Comparison of ENCODE assay signal across 1 cellular context in the genomic region with DNA sequence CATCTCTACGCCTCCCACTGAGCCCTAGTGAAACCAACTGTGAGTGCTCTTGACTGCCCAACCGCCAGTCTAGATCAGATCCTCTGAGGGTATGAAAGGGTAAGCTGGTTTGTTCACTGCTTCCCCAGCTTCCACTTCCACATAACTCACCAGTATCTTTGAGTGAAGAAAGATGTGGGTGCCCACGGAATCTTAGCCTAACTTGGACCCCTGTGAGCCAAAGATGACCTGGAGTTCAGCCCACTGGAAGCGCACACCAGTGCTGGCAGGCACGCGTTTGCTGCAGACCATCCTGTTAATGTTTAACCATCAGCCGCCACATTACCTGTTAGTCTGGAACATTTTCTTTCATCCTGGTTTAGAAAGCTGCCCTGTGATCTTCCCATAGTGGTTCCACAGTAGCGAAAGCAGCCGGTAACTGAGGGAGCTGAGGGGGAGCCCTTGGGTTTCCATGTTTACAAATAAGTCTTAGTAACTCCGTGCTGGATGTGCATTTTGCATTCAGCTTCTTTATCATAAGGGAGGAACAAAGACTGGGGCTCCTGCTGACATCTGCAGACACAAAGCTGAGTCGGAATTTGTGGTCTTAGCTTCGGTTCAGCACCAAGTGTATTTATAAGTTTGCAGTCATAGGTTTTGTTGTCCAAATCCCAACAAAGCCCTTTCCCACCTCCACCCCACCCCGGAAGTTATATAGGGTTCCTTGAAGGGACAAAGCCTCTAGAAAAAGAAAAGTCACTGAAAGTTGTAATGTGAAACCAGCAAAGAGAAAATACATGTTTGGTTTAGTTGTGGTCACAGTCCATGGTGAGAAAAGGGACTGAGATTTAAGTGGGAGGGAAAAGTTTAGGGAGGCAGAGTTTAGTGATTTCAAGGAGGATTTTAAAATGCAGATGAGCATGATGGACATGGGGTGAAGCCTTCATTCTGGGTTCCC.
TF ChIP-seq lines count a peak whose summit lies in the region.

No MANE protein-coding gene starts in this region.

TF ChIP-seq in HepG2, 621 proteins besides CTCF, POLR2A, EP300 and RAD21 (continued from another document and continues in another):
- no peak; the same call in 1 of the 2 replicates for TF ChIP-seq ZNF44 (CRISPR knock-in tag; IDR thresholded peaks at IDR 0.05)
- no peak for TF ChIP-seq MAFG (CRISPR knock-in tag; IDR thresholded peaks at IDR 0.05)
- TF ChIP-seq, protein P1, sequence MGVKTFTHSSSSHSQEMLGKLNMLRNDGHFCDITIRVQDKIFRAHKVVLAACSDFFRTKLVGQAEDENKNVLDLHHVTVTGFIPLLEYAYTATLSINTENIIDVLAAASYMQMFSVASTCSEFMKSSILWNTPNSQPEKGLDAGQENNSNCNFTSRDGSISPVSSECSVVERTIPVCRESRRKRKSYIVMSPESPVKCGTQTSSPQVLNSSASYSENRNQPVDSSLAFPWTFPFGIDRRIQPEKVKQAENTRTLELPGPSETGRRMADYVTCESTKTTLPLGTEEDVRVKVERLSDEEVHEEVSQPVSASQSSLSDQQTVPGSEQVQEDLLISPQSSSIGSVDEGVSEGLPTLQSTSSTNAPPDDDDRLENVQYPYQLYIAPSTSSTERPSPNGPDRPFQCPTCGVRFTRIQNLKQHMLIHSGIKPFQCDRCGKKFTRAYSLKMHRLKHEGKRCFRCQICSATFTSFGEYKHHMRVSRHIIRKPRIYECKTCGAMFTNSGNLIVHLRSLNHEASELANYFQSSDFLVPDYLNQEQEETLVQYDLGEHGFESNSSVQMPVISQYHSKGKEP (CRISPR knock-in tag; IDR thresholded peaks at IDR 0.05) = no peak
- TF ChIP-seq, protein P2, sequence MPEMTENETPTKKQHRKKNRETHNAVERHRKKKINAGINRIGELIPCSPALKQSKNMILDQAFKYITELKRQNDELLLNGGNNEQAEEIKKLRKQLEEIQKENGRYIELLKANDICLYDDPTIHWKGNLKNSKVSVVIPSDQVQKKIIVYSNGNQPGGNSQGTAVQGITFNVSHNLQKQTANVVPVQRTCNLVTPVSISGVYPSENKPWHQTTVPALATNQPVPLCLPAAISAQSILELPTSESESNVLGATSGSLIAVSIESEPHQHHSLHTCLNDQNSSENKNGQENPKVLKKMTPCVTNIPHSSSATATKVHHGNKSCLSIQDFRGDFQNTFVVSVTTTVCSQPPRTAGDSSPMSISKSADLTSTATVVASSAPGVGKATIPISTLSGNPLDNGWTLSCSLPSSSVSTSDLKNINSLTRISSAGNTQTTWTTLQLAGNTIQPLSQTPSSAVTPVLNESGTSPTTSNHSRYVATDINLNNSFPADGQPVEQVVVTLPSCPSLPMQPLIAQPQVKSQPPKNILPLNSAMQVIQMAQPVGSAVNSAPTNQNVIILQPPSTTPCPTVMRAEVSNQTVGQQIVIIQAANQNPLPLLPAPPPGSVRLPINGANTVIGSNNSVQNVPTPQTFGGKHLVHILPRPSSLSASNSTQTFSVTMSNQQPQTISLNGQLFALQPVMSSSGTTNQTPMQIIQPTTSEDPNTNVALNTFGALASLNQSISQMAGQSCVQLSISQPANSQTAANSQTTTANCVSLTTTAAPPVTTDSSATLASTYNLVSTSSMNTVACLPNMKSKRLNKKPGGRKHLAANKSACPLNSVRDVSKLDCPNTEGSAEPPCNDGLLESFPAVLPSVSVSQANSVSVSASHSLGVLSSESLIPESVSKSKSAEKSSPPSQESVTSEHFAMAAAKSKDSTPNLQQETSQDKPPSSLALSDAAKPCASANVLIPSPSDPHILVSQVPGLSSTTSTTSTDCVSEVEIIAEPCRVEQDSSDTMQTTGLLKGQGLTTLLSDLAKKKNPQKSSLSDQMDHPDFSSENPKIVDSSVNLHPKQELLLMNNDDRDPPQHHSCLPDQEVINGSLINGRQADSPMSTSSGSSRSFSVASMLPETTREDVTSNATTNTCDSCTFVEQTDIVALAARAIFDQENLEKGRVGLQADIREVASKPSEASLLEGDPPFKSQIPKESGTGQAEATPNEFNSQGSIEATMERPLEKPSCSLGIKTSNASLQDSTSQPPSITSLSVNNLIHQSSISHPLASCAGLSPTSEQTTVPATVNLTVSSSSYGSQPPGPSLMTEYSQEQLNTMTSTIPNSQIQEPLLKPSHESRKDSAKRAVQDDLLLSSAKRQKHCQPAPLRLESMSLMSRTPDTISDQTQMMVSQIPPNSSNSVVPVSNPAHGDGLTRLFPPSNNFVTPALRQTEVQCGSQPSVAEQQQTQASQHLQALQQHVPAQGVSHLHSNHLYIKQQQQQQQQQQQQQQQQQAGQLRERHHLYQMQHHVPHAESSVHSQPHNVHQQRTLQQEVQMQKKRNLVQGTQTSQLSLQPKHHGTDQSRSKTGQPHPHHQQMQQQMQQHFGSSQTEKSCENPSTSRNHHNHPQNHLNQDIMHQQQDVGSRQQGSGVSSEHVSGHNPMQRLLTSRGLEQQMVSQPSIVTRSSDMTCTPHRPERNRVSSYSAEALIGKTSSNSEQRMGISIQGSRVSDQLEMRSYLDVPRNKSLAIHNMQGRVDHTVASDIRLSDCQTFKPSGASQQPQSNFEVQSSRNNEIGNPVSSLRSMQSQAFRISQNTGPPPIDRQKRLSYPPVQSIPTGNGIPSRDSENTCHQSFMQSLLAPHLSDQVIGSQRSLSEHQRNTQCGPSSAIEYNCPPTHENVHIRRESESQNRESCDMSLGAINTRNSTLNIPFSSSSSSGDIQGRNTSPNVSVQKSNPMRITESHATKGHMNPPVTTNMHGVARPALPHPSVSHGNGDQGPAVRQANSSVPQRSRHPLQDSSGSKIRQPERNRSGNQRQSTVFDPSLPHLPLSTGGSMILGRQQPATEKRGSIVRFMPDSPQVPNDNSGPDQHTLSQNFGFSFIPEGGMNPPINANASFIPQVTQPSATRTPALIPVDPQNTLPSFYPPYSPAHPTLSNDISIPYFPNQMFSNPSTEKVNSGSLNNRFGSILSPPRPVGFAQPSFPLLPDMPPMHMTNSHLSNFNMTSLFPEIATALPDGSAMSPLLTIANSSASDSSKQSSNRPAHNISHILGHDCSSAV (CRISPR knock-in tag; IDR thresholded peaks at IDR 0.05; ENCODE audit: borderline replicate concordance) = no peak; the same call in 1 of the 2 replicates
- TF ChIP-seq, protein P3, sequence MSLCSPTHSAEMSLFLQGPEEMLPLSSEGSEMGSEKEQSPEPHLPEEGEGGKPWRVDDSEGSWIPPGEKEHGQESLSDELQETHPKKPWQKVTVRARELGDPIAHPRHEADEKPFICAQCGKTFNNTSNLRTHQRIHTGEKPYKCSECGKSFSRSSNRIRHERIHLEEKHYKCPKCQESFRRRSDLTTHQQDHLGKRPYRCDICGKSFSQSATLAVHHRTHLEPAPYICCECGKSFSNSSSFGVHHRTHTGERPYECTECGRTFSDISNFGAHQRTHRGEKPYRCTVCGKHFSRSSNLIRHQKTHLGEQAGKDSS (CRISPR knock-in tag; IDR thresholded peaks at IDR 0.05; ENCODE audit: borderline replicate concordance, low read depth) = no peak
- TF ChIP-seq, protein P4, sequence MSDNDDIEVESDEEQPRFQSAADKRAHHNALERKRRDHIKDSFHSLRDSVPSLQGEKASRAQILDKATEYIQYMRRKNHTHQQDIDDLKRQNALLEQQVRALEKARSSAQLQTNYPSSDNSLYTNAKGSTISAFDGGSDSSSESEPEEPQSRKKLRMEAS (IDR thresholded peaks at IDR 0.05) = peak; percentile 71
- no peak for TF ChIP-seq FOXA1 (IDR thresholded peaks at IDR 0.05)
- TF ChIP-seq FOXA1 (CRISPR knock-in tag; IDR thresholded peaks at IDR 0.05) = peak; percentile 77
- peak; percentile 89 for TF ChIP-seq TCF7 (IDR thresholded peaks at IDR 0.05; ENCODE audit: low read depth)
- no peak for TF ChIP-seq SP5 (CRISPR knock-in tag; IDR thresholded peaks at IDR 0.05; ENCODE audit: borderline replicate concordance, low read depth)
- TF ChIP-seq ZEB1 (IDR thresholded peaks at IDR 0.05; ENCODE audit: insufficient replicate concordance, low read depth) = peak; percentile 41
- TF ChIP-seq ZNF496 (CRISPR knock-in tag; IDR thresholded peaks at IDR 0.05; ENCODE audit: insufficient replicate concordance) = no peak
- peak; percentile 73 for TF ChIP-seq MEF2D (CRISPR knock-in tag; IDR thresholded peaks at IDR 0.05)
- TF ChIP-seq ZZZ3 (CRISPR knock-in tag; IDR thresholded peaks at IDR 0.05; ENCODE audit: borderline replicate concordance) = no peak
- no peak; the same call in 1 of the 2 replicates for TF ChIP-seq IRX3 (CRISPR knock-in tag; IDR thresholded peaks at IDR 0.05; ENCODE audit: borderline replicate concordance, low read depth)
- TF ChIP-seq, protein P5, sequence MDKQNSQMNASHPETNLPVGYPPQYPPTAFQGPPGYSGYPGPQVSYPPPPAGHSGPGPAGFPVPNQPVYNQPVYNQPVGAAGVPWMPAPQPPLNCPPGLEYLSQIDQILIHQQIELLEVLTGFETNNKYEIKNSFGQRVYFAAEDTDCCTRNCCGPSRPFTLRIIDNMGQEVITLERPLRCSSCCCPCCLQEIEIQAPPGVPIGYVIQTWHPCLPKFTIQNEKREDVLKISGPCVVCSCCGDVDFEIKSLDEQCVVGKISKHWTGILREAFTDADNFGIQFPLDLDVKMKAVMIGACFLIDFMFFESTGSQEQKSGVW (CRISPR knock-in tag; IDR thresholded peaks at IDR 0.05; ENCODE audit: borderline replicate concordance) = no peak
- TF ChIP-seq ZNF563 (CRISPR knock-in tag; IDR thresholded peaks at IDR 0.05) = no peak; the same call in 1 of the 2 replicates
- no peak for TF ChIP-seq ZBTB3 (CRISPR knock-in tag; IDR thresholded peaks at IDR 0.05; ENCODE audit: borderline replicate concordance, low read depth)
- TF ChIP-seq, protein P6, sequence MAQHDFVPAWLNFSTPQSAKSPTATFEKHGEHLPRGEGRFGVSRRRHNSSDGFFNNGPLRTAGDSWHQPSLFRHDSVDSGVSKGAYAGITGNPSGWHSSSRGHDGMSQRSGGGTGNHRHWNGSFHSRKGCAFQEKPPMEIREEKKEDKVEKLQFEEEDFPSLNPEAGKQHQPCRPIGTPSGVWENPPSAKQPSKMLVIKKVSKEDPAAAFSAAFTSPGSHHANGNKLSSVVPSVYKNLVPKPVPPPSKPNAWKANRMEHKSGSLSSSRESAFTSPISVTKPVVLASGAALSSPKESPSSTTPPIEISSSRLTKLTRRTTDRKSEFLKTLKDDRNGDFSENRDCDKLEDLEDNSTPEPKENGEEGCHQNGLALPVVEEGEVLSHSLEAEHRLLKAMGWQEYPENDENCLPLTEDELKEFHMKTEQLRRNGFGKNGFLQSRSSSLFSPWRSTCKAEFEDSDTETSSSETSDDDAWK (CRISPR knock-in tag; IDR thresholded peaks at IDR 0.05) = no peak
- TF ChIP-seq ZNF7 (CRISPR knock-in tag; IDR thresholded peaks at IDR 0.05) = no peak
- TF ChIP-seq, protein P7, sequence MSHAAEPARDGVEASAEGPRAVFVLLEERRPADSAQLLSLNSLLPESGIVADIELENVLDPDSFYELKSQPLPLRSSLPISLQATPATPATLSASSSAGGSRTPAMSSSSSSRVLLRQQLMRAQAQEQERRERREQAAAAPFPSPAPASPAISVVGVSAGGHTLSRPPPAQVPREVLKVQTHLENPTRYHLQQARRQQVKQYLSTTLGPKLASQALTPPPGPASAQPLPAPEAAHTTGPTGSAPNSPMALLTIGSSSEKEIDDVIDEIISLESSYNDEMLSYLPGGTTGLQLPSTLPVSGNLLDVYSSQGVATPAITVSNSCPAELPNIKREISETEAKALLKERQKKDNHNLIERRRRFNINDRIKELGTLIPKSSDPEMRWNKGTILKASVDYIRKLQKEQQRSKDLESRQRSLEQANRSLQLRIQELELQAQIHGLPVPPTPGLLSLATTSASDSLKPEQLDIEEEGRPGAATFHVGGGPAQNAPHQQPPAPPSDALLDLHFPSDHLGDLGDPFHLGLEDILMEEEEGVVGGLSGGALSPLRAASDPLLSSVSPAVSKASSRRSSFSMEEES (CRISPR knock-in tag; IDR thresholded peaks at IDR 0.05) = peak; percentile 63; the same call in 1 of the 2 replicates
- no peak; the same call in 1 of the 2 replicates for TF ChIP-seq ZNF589 (CRISPR knock-in tag; conservative IDR thresholded peaks at IDR 0.05)
- TF ChIP-seq, protein P8, sequence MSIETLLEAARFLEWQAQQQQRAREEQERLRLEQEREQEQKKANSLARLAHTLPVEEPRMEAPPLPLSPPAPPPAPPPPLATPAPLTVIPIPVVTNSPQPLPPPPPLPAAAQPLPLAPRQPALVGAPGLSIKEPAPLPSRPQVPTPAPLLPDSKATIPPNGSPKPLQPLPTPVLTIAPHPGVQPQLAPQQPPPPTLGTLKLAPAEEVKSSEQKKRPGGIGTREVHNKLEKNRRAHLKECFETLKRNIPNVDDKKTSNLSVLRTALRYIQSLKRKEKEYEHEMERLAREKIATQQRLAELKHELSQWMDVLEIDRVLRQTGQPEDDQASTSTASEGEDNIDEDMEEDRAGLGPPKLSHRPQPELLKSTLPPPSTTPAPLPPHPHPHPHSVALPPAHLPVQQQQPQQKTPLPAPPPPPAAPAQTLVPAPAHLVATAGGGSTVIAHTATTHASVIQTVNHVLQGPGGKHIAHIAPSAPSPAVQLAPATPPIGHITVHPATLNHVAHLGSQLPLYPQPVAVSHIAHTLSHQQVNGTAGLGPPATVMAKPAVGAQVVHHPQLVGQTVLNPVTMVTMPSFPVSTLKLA (IDR thresholded peaks at IDR 0.05) = no peak
- TF ChIP-seq BORCS8-MEF2B (CRISPR knock-in tag; IDR thresholded peaks at IDR 0.05) = 0 out of 2 replicates have a peak, but pooled peaks have one; percentile 41
- no peak for TF ChIP-seq KLF11 (CRISPR knock-in tag; IDR thresholded peaks at IDR 0.05)
- no peak for TF ChIP-seq ELF4 (CRISPR knock-in tag; IDR thresholded peaks at IDR 0.05; ENCODE audit: borderline replicate concordance)
- TF ChIP-seq, protein P9, sequence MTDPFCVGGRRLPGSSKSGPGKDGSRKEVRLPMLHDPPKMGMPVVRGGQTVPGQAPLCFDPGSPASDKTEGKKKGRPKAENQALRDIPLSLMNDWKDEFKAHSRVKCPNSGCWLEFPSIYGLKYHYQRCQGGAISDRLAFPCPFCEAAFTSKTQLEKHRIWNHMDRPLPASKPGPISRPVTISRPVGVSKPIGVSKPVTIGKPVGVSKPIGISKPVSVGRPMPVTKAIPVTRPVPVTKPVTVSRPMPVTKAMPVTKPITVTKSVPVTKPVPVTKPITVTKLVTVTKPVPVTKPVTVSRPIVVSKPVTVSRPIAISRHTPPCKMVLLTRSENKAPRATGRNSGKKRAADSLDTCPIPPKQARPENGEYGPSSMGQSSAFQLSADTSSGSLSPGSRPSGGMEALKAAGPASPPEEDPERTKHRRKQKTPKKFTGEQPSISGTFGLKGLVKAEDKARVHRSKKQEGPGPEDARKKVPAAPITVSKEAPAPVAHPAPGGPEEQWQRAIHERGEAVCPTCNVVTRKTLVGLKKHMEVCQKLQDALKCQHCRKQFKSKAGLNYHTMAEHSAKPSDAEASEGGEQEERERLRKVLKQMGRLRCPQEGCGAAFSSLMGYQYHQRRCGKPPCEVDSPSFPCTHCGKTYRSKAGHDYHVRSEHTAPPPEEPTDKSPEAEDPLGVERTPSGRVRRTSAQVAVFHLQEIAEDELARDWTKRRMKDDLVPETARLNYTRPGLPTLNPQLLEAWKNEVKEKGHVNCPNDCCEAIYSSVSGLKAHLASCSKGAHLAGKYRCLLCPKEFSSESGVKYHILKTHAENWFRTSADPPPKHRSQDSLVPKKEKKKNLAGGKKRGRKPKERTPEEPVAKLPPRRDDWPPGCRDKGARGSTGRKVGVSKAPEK (CRISPR knock-in tag; IDR thresholded peaks at IDR 0.05; ENCODE audit: borderline replicate concordance) = no peak
- no peak for TF ChIP-seq HMGA1 (CRISPR knock-in tag; conservative IDR thresholded peaks at IDR 0.05)
